In the genomic region with DNA sequence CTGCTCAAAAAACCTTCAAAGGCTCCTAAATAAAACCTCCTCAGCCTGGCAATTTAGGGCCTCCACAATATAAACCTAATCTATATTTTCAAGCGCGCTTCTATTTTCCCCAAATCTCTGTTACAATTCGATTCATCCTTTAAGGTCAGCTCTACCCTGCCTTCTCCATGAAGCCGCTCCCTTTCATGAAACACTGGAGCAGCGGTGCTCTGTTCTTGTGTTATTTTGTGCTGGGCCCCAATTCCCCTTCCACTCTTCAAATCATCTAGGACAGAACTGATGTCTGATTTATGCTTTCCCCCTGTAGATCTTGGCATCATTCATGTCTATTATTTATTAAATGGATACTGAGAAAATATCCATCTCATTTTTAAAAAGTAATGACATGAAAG, we compare ENCODE assay signal across 13 cellular contexts. TPM values are rescaled to one million over a fixed set of nuclear protein-coding genes. Genes with fewer than 3 reads are reported as not detected.
DNase-seq lines count a peak whose midpoint lies in the region; ATAC-seq, FAIRE-seq and TF ChIP-seq lines count a peak whose summit lies in the region.
"Had no signal": no experiment of that assay in that cellular context is flagged by ENCODE, and none has a peak within 500 bp of the region (broad histone marks: within the 10 kb centered on the region; RNA-seq: fewer than 3 reads in every experiment).

No MANE protein-coding gene starts in this region.

- peaks cover 98% of the 10 kb centered on the region for H4K20me1 ChIP-seq in PC-3 (ENCODE audit: low read length)
- peaks cover 7 to 10% of the 10 kb centered on the region in 2 experiments for H4K20me1 ChIP-seq in H1 (replicated peaks in 1 of 2; ENCODE audit: control insufficient read depth in 1 of 2, insufficient read depth in 2 of 2, low read length in 2 of 2)

- no peak overlapping the region for H4K8ac ChIP-seq in H1 (ENCODE audit: extremely low read depth, insufficient read depth, low read length)

- H2BK120ac ChIP-seq in H1 (replicated peaks; ENCODE audit: low read depth, low read length) = no peak overlapping the region

- H2AFZ ChIP-seq in PC-3 (ENCODE audit: low read length) = no peak overlapping the region
- H2AFZ ChIP-seq in H1 (ENCODE audit: low read length) = no peak overlapping the region

- CTCF ChIA-PET in PC-3 (lab: Charles Lee) = no interaction called here
- CTCF ChIA-PET in H1 (lab: Charles Lee; ENCODE audit: partially characterized antibody) = interaction anchor here (0.9 to 12.6 kb wide), 12 partner anchors 13 to 1116 kb away, joined by 3 to 211 read pairs (median 7); a partner anchor contains a TSS

- no peak for TF ChIP-seq EP300 in H1 (IDR thresholded peaks at IDR 0.05; ENCODE audit: borderline replicate concordance in 1 of 2, low read depth in 2 of 2, low read length in 2 of 2)

- H3K18ac ChIP-seq in H1 (ENCODE audit: extremely low read depth, low read length) = no peak overlapping the region

- intact Hi-C loops in PC-3 (cut with micrococcal nuclease) = no loop called here

- H2AK5ac ChIP-seq in H1 (ENCODE audit: low read depth, low read length) = no peak overlapping the region

- H3K27ac Mint-ChIP-seq in mesothelial cell of epicardium = peak overlapping the region; percentile 88
- H3K27ac Mint-ChIP-seq: naive thymus-derived CD4-positive, alpha-beta T cell; T-helper 1 cell treated with Interleukin-12 subunit alpha and Interleukin-12 subunit beta and Interleukin-4 antibody, amounts not matched to agents 30 μg/mL and 1 μg/mL, for 36 hours had no signal

- BruUV-seq in PC-3 (replicated peaks; lab: Mats Ljungman, UMichigan) = no TSS peak

- H4K5ac ChIP-seq in H1 (ENCODE audit: insufficient read length, low read depth, low read length) = no peak overlapping the region

- no peak overlapping the region for H2BK20ac ChIP-seq in H1 (ENCODE audit: low read length)

- POLR2A ChIA-PET in PC-3 (lab: Charles Lee; ENCODE audit: unreplicated experiment) = interaction anchor here (0.5 to 0.8 kb wide), 4 partner anchors 57 to 266 kb away, joined by 3 to 10 read pairs (median 3); no protein-coding TSS in a partner anchor
- POLR2A ChIA-PET in H1 (lab: Charles Lee; ENCODE audit: partially characterized antibody) = interaction anchor here (0.9 to 3.6 kb wide), 5 partner anchors 8 to 296 kb away, joined by 3 to 11 read pairs (median 4); no protein-coding TSS in a partner anchor

- H3K4me2 ChIP-seq in PC-3 (ENCODE audit: low read length) = peak overlapping the region; percentile 98
- H3K4me2 ChIP-seq in H1 (ENCODE audit: insufficient read depth in 1 of 2, low read depth in 2 of 2, low read length in 2 of 2) = peak overlapping the region; percentile 32 to 40; a peak in 2 of 4 replicates

- H3K4me3 ChIP-seq in PC-3 (ENCODE audit: low read length) (peak overlapping the region; percentile 98), H1 (ENCODE audit: extremely low read depth in 1 of 4, insufficient read depth in 2 of 4, low read depth in 3 of 4, low read length in 4 of 4) (no peak overlapping the region)
- H3K4me3 ChIP-seq: BLaER1 treated with 17β-estradiol and CSF1 and Interleukin-3, amounts not matched to agents 10 nM and 100 nM had no signal

- no peak for FAIRE-seq in H1 (lab: Jason Lieb, UNC)

- H3K9me3 ChIP-seq in PC-3 (ENCODE audit: low read length) (no peaks in the 10 kb centered on the region), H1 (ENCODE audit: insufficient read depth in 2 of 2, low read depth in 1 of 2, low read length in 1 of 2) (no peaks in the 10 kb centered on the region)
- H3K9me3 ChIP-seq: BLaER1 treated with 17β-estradiol and CSF1 and Interleukin-3, amounts not matched to agents 10 nM and 100 nM had no signal

- H3K27ac ChIP-seq in PC-3 (ENCODE audit: low read length) (peak overlapping the region; percentile 38), H1 (ENCODE audit: low read depth, low read length) (no peak overlapping the region), substantia nigra (ENCODE audit: low read depth, low read length, poor library complexity, severe bottlenecking) (peak overlapping the region; percentile 20)
- H3K27ac ChIP-seq: BLaER1 treated with 17β-estradiol and CSF1 and Interleukin-3, amounts not matched to agents 10 nM and 100 nM had no signal

- H3K56ac ChIP-seq in H1 (replicated peaks; ENCODE audit: insufficient read length, low read depth, low read length) = no peak overlapping the region

- 90 to 100% methylated on average over 3 to 5 of the region's 5 CpGs for WGBS in H1 (ENCODE audit: extremely low coverage in 1 of 2, insufficient coverage in 1 of 2, insufficient read length in 1 of 2, insufficient replicate concordance in 2 of 2, low coverage in 1 of 2, low lambda C conversion rate in 2 of 2, missing lambda C conversion rate in 1 of 2), 2 experiments

- no peak for DNase-seq in PC-3
- DNase-seq in H1 (ENCODE audit: low read depth in 1 of 2, low spot score in 2 of 2) = no peak
- DNase-seq in mesothelial cell of epicardium (ENCODE audit: low spot score in 2 of 2, unreplicated experiment in 2 of 2) = no peak
- DNase-seq in substantia nigra (lab: John Stamatoyannopoulos, UW) = no peak
- no peak for DNase-seq in stimulated activated CD8-positive, alpha-beta memory T cell treated with anti-CD3 and anti-CD28 coated beads, Interleukin-4, amount 100 ng/mL, for 48 hours
- DNase-seq in activated T-cell treated with anti-CD3 and anti-CD28 coated beads, Interleukin-2, amount 50 U/mL, for 48 hours = no peak
- no peak for DNase-seq in HT-29 (ENCODE audit: low spot score)
- DNase-seq: activated CD4-positive, alpha-beta T cell treated with anti-CD3 and anti-CD28 coated beads for 48 hours; naive thymus-derived CD4-positive, alpha-beta T cell; OCI-M1 had no signal

- H2BK12ac ChIP-seq in H1 (ENCODE audit: low read depth, low read length) = no peak overlapping the region

- no peak overlapping the region for H2BK15ac ChIP-seq in H1 (ENCODE audit: low read length)

- H3K9me2 ChIP-seq in PC-3 (replicated peaks; ENCODE audit: low read length) = no peaks in the 10 kb centered on the region

- no peak overlapping the region for H3K4ac ChIP-seq in H1 (replicated peaks; ENCODE audit: insufficient read length, low read depth, low read length)

- TF ChIP-seq RAD21 in H1 (IDR thresholded peaks at IDR 0.05 in 1 of 2, conservative IDR thresholded peaks at IDR 0.05 in 1 of 2; ENCODE audit: low read depth in 2 of 2, low read length in 2 of 2) = no peak

- H4K91ac ChIP-seq in H1 (replicated peaks; ENCODE audit: insufficient read length, low read length) = no peak overlapping the region

- H3K23ac ChIP-seq in H1 (ENCODE audit: insufficient read length) = no peak overlapping the region

- peaks cover 93% of the 10 kb centered on the region for H3K4me1 Mint-ChIP-seq in mesothelial cell of epicardium

- H3K4me1 ChIP-seq in PC-3 (ENCODE audit: insufficient read depth, low read length) (peaks cover 87% of the 10 kb centered on the region), H1 (replicated peaks in 1 of 4; ENCODE audit: control insufficient read depth in 3 of 4, insufficient read depth in 4 of 4, low read length in 3 of 4) (peaks cover 7 to 23% (median 18%) of the 10 kb centered on the region in 4 experiments; a peak in 6 of 7 replicates)

- H3K14ac ChIP-seq in H1 (ENCODE audit: insufficient read length) = no peak overlapping the region

- H3K27me3 ChIP-seq in PC-3 (ENCODE audit: low read length) = no peaks in the 10 kb centered on the region
- H3K27me3 ChIP-seq in H1 (replicated peaks in 1 of 4; ENCODE audit: control insufficient read depth in 3 of 4, extremely low read depth in 1 of 4, insufficient read depth in 3 of 4, low read length in 3 of 4) = no peaks in the 10 kb centered on the region

- no peak for TF ChIP-seq POLR2A in H1 (IDR thresholded peaks at IDR 0.05; ENCODE audit: control extremely low read depth in 1 of 2, low read depth in 2 of 2, low read length in 2 of 2)

- H3K79me2 ChIP-seq in PC-3 (ENCODE audit: low read length) (peaks cover 100% of the 10 kb centered on the region), H1 (ENCODE audit: control insufficient read depth in 1 of 2, insufficient read depth in 2 of 2, low read length in 2 of 2) (peaks cover 8 to 100% of the 10 kb centered on the region in 2 experiments)

- H3K27me3 Mint-ChIP-seq in mesothelial cell of epicardium (ENCODE audit: low read depth) = no peaks in the 10 kb centered on the region

- H3K23me2 ChIP-seq in H1 (ENCODE audit: low read depth, low read length) = no peaks in the 10 kb centered on the region

- no peaks in the 10 kb centered on the region for H3K9me3 Mint-ChIP-seq in mesothelial cell of epicardium
- H3K9me3 Mint-ChIP-seq: naive thymus-derived CD4-positive, alpha-beta T cell; T-helper 1 cell treated with Interleukin-12 subunit alpha and Interleukin-12 subunit beta and Interleukin-4 antibody, amounts not matched to agents 30 μg/mL and 1 μg/mL, for 36 hours had no signal

- H3K4me3 Mint-ChIP-seq in mesothelial cell of epicardium = peak overlapping the region; percentile 5
- H3K4me3 Mint-ChIP-seq: naive thymus-derived CD4-positive, alpha-beta T cell; T-helper 1 cell treated with Interleukin-12 subunit alpha and Interleukin-12 subunit beta and Interleukin-4 antibody, amounts not matched to agents 30 μg/mL and 1 μg/mL, for 36 hours had no signal

- no peaks in the 10 kb centered on the region for H3K79me1 ChIP-seq in H1 (ENCODE audit: low read depth, low read length)

- peaks cover 4% of the 10 kb centered on the region for H3K36me3 Mint-ChIP-seq in mesothelial cell of epicardium
- H3K36me3 Mint-ChIP-seq: naive thymus-derived CD4-positive, alpha-beta T cell had no signal

- no peak for ATAC-seq in PC-3
- no peak for ATAC-seq in GM19395 (IDR thresholded peaks at IDR 0.05; ENCODE audit: unreplicated experiment)
- ATAC-seq: naive thymus-derived CD4-positive, alpha-beta T cell had no signal

- no peak overlapping the region; the same call in 1 of the 2 replicates for H3K9ac ChIP-seq in PC-3 (ENCODE audit: low read length)
- H3K9ac ChIP-seq in H1 (replicated peaks in 1 of 4; ENCODE audit: extremely low read depth in 1 of 4, low read depth in 3 of 4, low read length in 3 of 4) = no peak overlapping the region
- H3K9ac ChIP-seq: BLaER1 treated with 17β-estradiol and CSF1 and Interleukin-3, amounts not matched to agents 10 nM and 100 nM had no signal

- no peak overlapping the region for H2BK5ac ChIP-seq in H1 (ENCODE audit: low read depth, low read length)

- H3F3A ChIP-seq in PC-3 (ENCODE audit: low read length, unreplicated experiment) = peaks cover 30% of the 10 kb centered on the region

- H3K36me3 ChIP-seq in PC-3 (ENCODE audit: low read depth, low read length) (peaks cover 68% of the 10 kb centered on the region), H1 (ENCODE audit: control insufficient read depth in 2 of 4, insufficient read depth in 4 of 4, low read length in 3 of 4) (peaks cover 2 to 5% (median 4%) of the 10 kb centered on the region in 4 experiments; a peak in 6 of 8 replicates)
- H3K36me3 ChIP-seq: BLaER1 treated with 17β-estradiol and CSF1 and Interleukin-3, amounts not matched to agents 10 nM and 100 nM had no signal

- TF ChIP-seq CTCF in PC-3 (conservative IDR thresholded peaks at IDR 0.05; ENCODE audit: low read depth, low read length) (no peak), H1 (IDR thresholded peaks at IDR 0.05; ENCODE audit: control extremely low read depth in 1 of 3, insufficient read depth in 1 of 3, low read depth in 1 of 3, low read length in 3 of 3) (no peak), mesothelial cell of epicardium (IDR thresholded peaks at IDR 0.05; ENCODE audit: unreplicated experiment) (no peak)

RNA-seq across cellular contexts. Expression of a gene that starts 6.9 kb away (rescaled TPM):
- total RNA-seq in PC-3 (2014; rRNA removed) (218 and 227 TPM in 2 replicates), mesothelial cell of epicardium (124 to 134 TPM (median 130 TPM) in 3 replicates)
- 46.1 TPM in 2 replicates for total RNA-seq in H1 (2021; fragmentation: NEBNext Ultra II Directional; extraction: Animal tissue kit (Norgen Biotek cat#: 25700))
- polyA plus RNA-seq in H1 (2011; rRNA removed) = 18.2 and 23.4 TPM in 2 replicates
- polyA plus RNA-seq in H1 (2011; cell fraction: cytosol; rRNA removed) = 20.6 TPM
- polyA plus RNA-seq in H1 (2011; cell fraction: nucleus; rRNA removed) = 12.9 TPM
- polyA plus RNA-seq in H1 (2012, experiment 1 of 2) = 18.2 to 29.2 TPM (median 23.7 TPM) in 4 replicates
- 6.5 TPM for polyA plus RNA-seq in H1 (2012, experiment 2 of 2)
- 43.2 TPM for polyA plus RNA-seq in H1 (2013, experiment 1 of 2)
- polyA plus RNA-seq in H1 (2013, experiment 2 of 2) = 43.3 TPM
- polyA minus RNA-seq in H1 (2011; rRNA and poly(A)+ RNA removed) = 17.3 and 18.7 TPM in 2 replicates
- 9.9 TPM for polyA minus RNA-seq in H1 (2011; cell fraction: cytosol; rRNA and poly(A)+ RNA removed)
- polyA minus RNA-seq in H1 (2011; cell fraction: nucleus; rRNA and poly(A)+ RNA removed) = 16.3 TPM
- total RNA-seq in HT-29 (2014; rRNA removed; shearing (Covaris generic)) = 76.1 and 76.5 TPM in 2 replicates

RNA-seq across cellular contexts. Expression of a gene that starts 57.7 kb away (rescaled TPM):
- total RNA-seq in PC-3 (2014; rRNA removed) = 316 and 333 TPM in 2 replicates
- 377 and 383 TPM in 2 replicates for total RNA-seq in H1 (2021; fragmentation: NEBNext Ultra II Directional; extraction: Animal tissue kit (Norgen Biotek cat#: 25700))
- 146 and 206 TPM in 2 replicates for polyA plus RNA-seq in H1 (2011; rRNA removed)
- polyA plus RNA-seq in H1 (2011; cell fraction: cytosol; rRNA removed) = 309 TPM
- 64.1 TPM for polyA plus RNA-seq in H1 (2011; cell fraction: nucleus; rRNA removed)
- polyA plus RNA-seq in H1 (2012, experiment 1 of 2) = 445 to 532 TPM (median 477 TPM) in 4 replicates
- 132 TPM for polyA plus RNA-seq in H1 (2012, experiment 2 of 2)
- polyA plus RNA-seq in H1 (2013, experiment 1 of 2) = 265 TPM
- 265 TPM for polyA plus RNA-seq in H1 (2013, experiment 2 of 2)
- polyA minus RNA-seq in H1 (2011; rRNA and poly(A)+ RNA removed) = 67.8 and 86.5 TPM in 2 replicates
- 67.4 TPM for polyA minus RNA-seq in H1 (2011; cell fraction: cytosol; rRNA and poly(A)+ RNA removed)
- polyA minus RNA-seq in H1 (2011; cell fraction: nucleus; rRNA and poly(A)+ RNA removed) = 45.1 TPM
- 187 to 207 TPM (median 200 TPM) in 3 replicates for total RNA-seq in mesothelial cell of epicardium
- total RNA-seq in HT-29 (2014; rRNA removed; shearing (Covaris generic)) = 189 and 198 TPM in 2 replicates
